13 cellular contexts compared by ENCODE assay signal in genomic region chr15:67140078-67140833, GRCh38.
DNase-seq lines count a peak whose midpoint lies in the region; ATAC-seq, FAIRE-seq and TF ChIP-seq lines count a peak whose summit lies in the region.
"Had no signal": no experiment of that assay in that cellular context is flagged by ENCODE, and none has a peak within 500 bp of the region (broad histone marks: within the 10 kb centered on the region; RNA-seq: fewer than 3 reads in every experiment).

No MANE protein-coding gene starts in this region.

- no peaks in the 10 kb centered on the region for H4K20me1 ChIP-seq in GM23248 (ENCODE audit: insufficient read depth)

- no peaks in the 10 kb centered on the region for H3K9me3 Mint-ChIP-seq in CD8-positive, alpha-beta memory T cell
- no peaks in the 10 kb centered on the region for H3K9me3 Mint-ChIP-seq in mesothelial cell of epicardium
- H3K9me3 Mint-ChIP-seq: activated naive CD4-positive, alpha-beta T cell treated with anti-CD3 and anti-CD28 coated beads, Interleukin-2, amount 50 U/mL, for 24 hours; endodermal cell had no signal

- peaks cover 42% of the 10 kb centered on the region for H3F3A ChIP-seq in GM23248 (ENCODE audit: insufficient read depth)

- no peak overlapping the region for H2AFZ ChIP-seq in GM23248

- peaks cover 73% of the 10 kb centered on the region for H3K4me1 ChIP-seq in CD8-positive, alpha-beta memory T cell (ENCODE audit: insufficient read depth, low read length)
- H3K4me1 ChIP-seq in colonic mucosa (peaks cover 1% of the 10 kb centered on the region), adrenal gland (replicated peaks in 1 of 2) (peaks cover 10 to 26% of the 10 kb centered on the region in 2 donors), GM23248 (ENCODE audit: insufficient read depth) (peaks cover 80% of the 10 kb centered on the region)

- no peak overlapping the region for H3K4me2 ChIP-seq in GM23248 (ENCODE audit: unreplicated experiment)
- H3K4me2 ChIP-seq: KMS-11 had no signal

- intact Hi-C loops in colonic mucosa (cut with DNase I) (no loop called here), adrenal gland (cut with DNase I) (no loop called here)

- no peaks in the 10 kb centered on the region for H3K36me3 ChIP-seq in CD8-positive, alpha-beta memory T cell (ENCODE audit: insufficient read depth, low read length)
- H3K36me3 ChIP-seq in colonic mucosa (no peaks in the 10 kb centered on the region), adrenal gland (replicated peaks in 1 of 2) (no peaks in the 10 kb centered on the region), GM23248 (ENCODE audit: low read depth) (no peaks in the 10 kb centered on the region)

- CTCF ChIA-PET in CD8-positive, alpha-beta memory T cell (lab: Charles Lee) = interaction anchor here (1.4 kb wide), 1 partner anchor 20 kb away, joined by 3 read pairs; no protein-coding TSS in a partner anchor

- in situ Hi-C loops in GM23248 (cut with MboI) = no loop called here

- H3K9ac ChIP-seq in colonic mucosa (ENCODE audit: low read depth in 2 of 2, low read length in 2 of 2) (no peak overlapping the region), GM23248 (no peak overlapping the region)
- H3K9ac ChIP-seq: KMS-11 had no signal

- H3K9me2 ChIP-seq in GM23248 (ENCODE audit: insufficient read depth) = no peaks in the 10 kb centered on the region

- no peak overlapping the region for H3K27ac ChIP-seq in CD8-positive, alpha-beta memory T cell (ENCODE audit: low read depth, low read length)
- H3K27ac ChIP-seq in colonic mucosa (no peak overlapping the region), adrenal gland (no peak overlapping the region), GM23248 (no peak overlapping the region)
- H3K27ac ChIP-seq: KMS-11 had no signal

- no peak for DNase-seq in CD8-positive, alpha-beta memory T cell
- DNase-seq in GM19239 (ENCODE audit: insufficient read length, low spot score) (no peak), mesothelial cell of epicardium (ENCODE audit: low spot score in 2 of 2, unreplicated experiment in 2 of 2) (no peak), colonic mucosa (no peak), adrenal gland (no peak), GM23248 (no peak)
- DNase-seq: DMS53 had no signal

- no peaks in the 10 kb centered on the region for H3K9me3 ChIP-seq in CD8-positive, alpha-beta memory T cell (ENCODE audit: low read length)
- H3K9me3 ChIP-seq in colonic mucosa = no peaks in the 10 kb centered on the region
- H3K9me3 ChIP-seq in adrenal gland (replicated peaks in 1 of 3) = no peaks in the 10 kb centered on the region
- H3K9me3 ChIP-seq in GM23248 (ENCODE audit: low read depth) = no peaks in the 10 kb centered on the region

- TF ChIP-seq POLR2A in GM18505 (IDR thresholded peaks at IDR 0.05; ENCODE audit: borderline replicate concordance, extremely low read depth, insufficient read depth, insufficient read length) (no peak), adrenal gland (IDR thresholded peaks at IDR 0.05) (no peak)

- no peaks in the 10 kb centered on the region for H3K27me3 Mint-ChIP-seq in CD8-positive, alpha-beta memory T cell
- H3K27me3 Mint-ChIP-seq in mesothelial cell of epicardium (ENCODE audit: low read depth) = no peaks in the 10 kb centered on the region
- H3K27me3 Mint-ChIP-seq: activated naive CD4-positive, alpha-beta T cell treated with anti-CD3 and anti-CD28 coated beads, Interleukin-2, amount 50 U/mL, for 24 hours had no signal

- ATAC-seq in HG03432 (IDR thresholded peaks at IDR 0.05; ENCODE audit: unreplicated experiment) (peak; percentile 73), GM18505 (IDR thresholded peaks at IDR 0.05; ENCODE audit: unreplicated experiment) (no peak)

- 77 to 81% (median 80%) methylated on average over 9 of the region's 9 CpGs for WGBS in adrenal gland, 4 donors
- 91 to 95% methylated on average over 9 of the region's 9 CpGs for WGBS in GM23248 (ENCODE audit: low coverage in 1 of 2, low lambda C conversion rate in 2 of 2, missing lambda C conversion rate in 2 of 2), 2 experiments

- peak overlapping the region; percentile 6 to 72 (median 66) for H3K4me3 Mint-ChIP-seq in CD8-positive, alpha-beta memory T cell
- no peak overlapping the region for H3K4me3 Mint-ChIP-seq in mesothelial cell of epicardium
- H3K4me3 Mint-ChIP-seq: activated naive CD4-positive, alpha-beta T cell treated with anti-CD3 and anti-CD28 coated beads, Interleukin-2, amount 50 U/mL, for 24 hours; endodermal cell had no signal

- H3K36me3 Mint-ChIP-seq in CD8-positive, alpha-beta memory T cell = peaks cover 0 to 29% (median 3%) of the 10 kb centered on the region in 3 donors
- H3K36me3 Mint-ChIP-seq in mesothelial cell of epicardium = no peaks in the 10 kb centered on the region

- POLR2A ChIA-PET in CD8-positive, alpha-beta memory T cell (lab: Charles Lee) = interaction anchor here (0.8 to 0.9 kb wide), 2 partner anchors 10 to 23 kb away, joined by 3 to 5 read pairs; no protein-coding TSS in a partner anchor

- FAIRE-seq in GM19239 (lab: Jason Lieb, UNC) = peak; percentile 55
- FAIRE-seq: TTC549 had no signal

- H3K27me3 ChIP-seq in CD8-positive, alpha-beta memory T cell (ENCODE audit: insufficient read depth, low read length, poor library complexity, severe bottlenecking) = no peaks in the 10 kb centered on the region
- H3K27me3 ChIP-seq in colonic mucosa (no peaks in the 10 kb centered on the region), adrenal gland (no peaks in the 10 kb centered on the region), GM23248 (replicated peaks; ENCODE audit: insufficient read depth) (no peaks in the 10 kb centered on the region)

- peak overlapping the region; percentile 64 to 95 (median 85) for H3K27ac Mint-ChIP-seq in CD8-positive, alpha-beta memory T cell
- H3K27ac Mint-ChIP-seq in mesothelial cell of epicardium = peak overlapping the region; percentile 87
- H3K27ac Mint-ChIP-seq: activated naive CD4-positive, alpha-beta T cell treated with anti-CD3 and anti-CD28 coated beads, Interleukin-2, amount 50 U/mL, for 24 hours; endodermal cell had no signal

- peaks cover 100% of the 10 kb centered on the region for H3K79me2 ChIP-seq in GM23248 (ENCODE audit: insufficient read depth)

- no peak for TF ChIP-seq CTCF in mesothelial cell of epicardium (IDR thresholded peaks at IDR 0.05; ENCODE audit: unreplicated experiment)
- no peak for TF ChIP-seq CTCF in colonic mucosa (IDR thresholded peaks at IDR 0.05)
- TF ChIP-seq CTCF in adrenal gland (IDR thresholded peaks at IDR 0.05) = no peak

- peaks cover 79 to 100% (median 96%) of the 10 kb centered on the region in 3 donors for H3K4me1 Mint-ChIP-seq in CD8-positive, alpha-beta memory T cell
- H3K4me1 Mint-ChIP-seq in mesothelial cell of epicardium = peaks cover 83% of the 10 kb centered on the region

- H3K4me3 ChIP-seq in CD8-positive, alpha-beta memory T cell (ENCODE audit: low read length) = no peak overlapping the region
- H3K4me3 ChIP-seq in colonic mucosa (no peak overlapping the region), adrenal gland (no peak overlapping the region), GM23248 (no peak overlapping the region)
